In the genomic region with DNA sequence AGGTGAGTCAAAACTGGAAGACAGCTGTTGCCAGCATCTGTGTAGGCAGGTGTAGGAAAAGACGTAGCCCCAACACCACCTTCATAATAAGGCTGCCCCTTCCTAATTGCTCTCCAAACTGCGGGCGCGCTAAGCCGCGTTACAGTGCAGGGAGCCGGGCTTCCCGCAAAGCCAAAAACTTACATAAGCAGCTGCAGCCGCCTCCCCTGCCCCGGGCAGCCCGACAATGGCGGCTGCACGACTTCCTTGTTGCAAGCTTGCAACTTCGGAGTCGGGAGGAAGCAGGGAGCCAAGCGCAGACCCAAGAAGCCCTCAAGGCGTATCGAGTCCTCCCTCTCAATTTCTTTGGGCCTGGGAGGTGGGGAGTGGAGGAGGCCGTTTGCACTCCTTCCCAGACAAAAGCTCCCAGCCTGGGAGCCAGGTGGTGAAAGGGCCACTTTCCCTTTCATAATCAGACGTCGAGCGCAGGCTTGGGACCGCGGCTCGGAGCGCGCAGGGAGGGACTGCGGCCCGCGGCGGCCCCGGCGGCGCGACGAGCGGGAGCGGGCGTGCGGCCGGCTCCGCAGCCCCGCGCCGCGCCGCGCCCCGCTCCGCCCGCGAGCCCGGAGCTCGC, we compare ENCODE assay signal across 7 cellular contexts. TPM values are rescaled to one million over a fixed set of nuclear protein-coding genes. Genes with fewer than 3 reads are reported as not detected.
DNase-seq lines count a peak whose midpoint lies in the region; ATAC-seq lines count a peak whose summit lies in the region.

No MANE protein-coding gene starts in this region.

- ATAC-seq in GM18861 (IDR thresholded peaks at IDR 0.05; ENCODE audit: unreplicated experiment) (peak; percentile 23), HG02938 (IDR thresholded peaks at IDR 0.05; ENCODE audit: unreplicated experiment) (peak; percentile 22), memory B cell (ENCODE audit: low read depth) (peak; percentile 6)

- H3K9me3 Mint-ChIP-seq in activated CD4-positive, alpha-beta T cell treated with anti-CD3 and anti-CD28 coated beads, Interleukin-2, amount 10 ng/mL, durations not matched to agents 7 days and 5 days: no peaks in the 10 kb centered on the region
- no peaks in the 10 kb centered on the region for H3K9me3 Mint-ChIP-seq in memory B cell

- peak overlapping the region; percentile 93 for H3K4me3 Mint-ChIP-seq in activated CD4-positive, alpha-beta T cell treated with anti-CD3 and anti-CD28 coated beads, Interleukin-2, amount 10 ng/mL, durations not matched to agents 7 days and 5 days
- H3K4me3 Mint-ChIP-seq in memory B cell: peak overlapping the region; percentile 93

- CTCF ChIA-PET in activated CD4-positive, alpha-beta T cell treated with anti-CD3 and anti-CD28 coated beads, Interleukin-2, amount 10 ng/mL, durations not matched to agents 7 days and 5 days (lab: Charles Lee): interaction anchor here (1.0 to 4.7 kb wide), 2 partner anchors 57 to 63 kb away, joined by 3 to 19 read pairs; no protein-coding TSS in a partner anchor

- peak; percentile 73 for DNase-seq in NCI-H2227 treated with DMSO at 0.1 percent for 48 hours (lab: John Stamatoyannopoulos, UW)
- DNase-seq in activated CD4-positive, alpha-beta T cell treated with anti-CD3 and anti-CD28 coated beads, Interleukin-2, amount 10 ng/mL, durations not matched to agents 7 days and 5 days: peak; percentile 64
- peak; percentile 7 to 58 for DNase-seq in dermis microvascular lymphatic vessel endothelial cell (ENCODE audit: low read depth in 2 of 2)
- DNase-seq in memory B cell (ENCODE audit: low spot score in 2 of 2): peak; percentile 51 to 64
- DNase-seq in stimulated activated CD8-positive, alpha-beta memory T cell treated with anti-CD3 and anti-CD28 coated beads, Interleukin-15, amount 100 ng/mL, for 24 hours (ENCODE audit: low read depth): peak; percentile 30

- H3K4me1 Mint-ChIP-seq in activated CD4-positive, alpha-beta T cell treated with anti-CD3 and anti-CD28 coated beads, Interleukin-2, amount 10 ng/mL, durations not matched to agents 7 days and 5 days: peaks cover 42% of the 10 kb centered on the region
- H3K4me1 Mint-ChIP-seq in memory B cell: peaks cover 12% of the 10 kb centered on the region

- POLR2A ChIA-PET in activated CD4-positive, alpha-beta T cell treated with anti-CD3 and anti-CD28 coated beads, Interleukin-2, amount 10 ng/mL, durations not matched to agents 7 days and 5 days (lab: Charles Lee): interaction anchor here (1.4 to 1.8 kb wide), 2 partner anchors 57 to 79 kb away, joined by 7 to 11 read pairs; no protein-coding TSS in a partner anchor

- peaks cover 32% of the 10 kb centered on the region for H3K36me3 Mint-ChIP-seq in activated CD4-positive, alpha-beta T cell treated with anti-CD3 and anti-CD28 coated beads, Interleukin-2, amount 10 ng/mL, durations not matched to agents 7 days and 5 days (ENCODE audit: low read depth)
- H3K36me3 Mint-ChIP-seq in memory B cell: peaks cover 12% of the 10 kb centered on the region

- peak overlapping the region; percentile 99 for H3K27ac Mint-ChIP-seq in activated CD4-positive, alpha-beta T cell treated with anti-CD3 and anti-CD28 coated beads, Interleukin-2, amount 10 ng/mL, durations not matched to agents 7 days and 5 days
- peak overlapping the region; percentile 93 for H3K27ac Mint-ChIP-seq in memory B cell

- H3K27me3 Mint-ChIP-seq in activated CD4-positive, alpha-beta T cell treated with anti-CD3 and anti-CD28 coated beads, Interleukin-2, amount 10 ng/mL, durations not matched to agents 7 days and 5 days: peaks cover 6% of the 10 kb centered on the region
- peaks cover 5% of the 10 kb centered on the region for H3K27me3 Mint-ChIP-seq in memory B cell

RNA-seq across cellular contexts. Expression of gene ZBTB14, which starts 0.8 kb away (rescaled TPM):
- 10 to 100 TPM; 26.6 to 27.4 TPM for total RNA-seq in activated CD4-positive, alpha-beta T cell treated with anti-CD3 and anti-CD28 coated beads, Interleukin-2, amount 10 ng/mL, durations not matched to agents 7 days and 5 days
- total RNA-seq in dermis microvascular lymphatic vessel endothelial cell: 10.0 and 11.5 TPM in 2 replicates

Comparison
In these comparisons a context has a peak if more than half of its experiments do, and no peak if none do; other contexts are left out.
1. Peak in every context shown above with its lines: DNase-seq and ATAC-seq.